28 cellular contexts compared by ENCODE assay signal in the genomic region with DNA sequence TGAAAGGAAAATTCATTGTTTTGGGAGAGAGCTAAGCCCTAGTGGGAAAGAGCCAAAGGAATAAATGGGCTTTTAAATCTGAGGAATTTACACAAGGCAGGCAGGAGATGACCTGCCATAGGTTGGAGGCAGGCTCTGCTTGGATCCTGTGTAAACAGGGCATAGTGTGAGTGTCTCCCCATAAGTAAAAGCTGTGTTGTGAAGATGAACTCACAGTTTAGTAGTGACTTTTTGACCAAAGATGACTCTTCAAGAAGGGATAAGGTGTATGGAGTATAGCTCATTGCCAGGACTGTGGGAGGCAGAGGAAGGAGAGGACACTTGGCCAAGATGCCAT.
DNase-seq lines count a peak whose midpoint lies in the region; ATAC-seq, FAIRE-seq and TF ChIP-seq lines count a peak whose summit lies in the region.
"Had no signal": no experiment of that assay in that cellular context is flagged by ENCODE, and none has a peak within 500 bp of the region (broad histone marks: within the 10 kb centered on the region; RNA-seq: fewer than 3 reads in every experiment).

No MANE protein-coding gene starts in this region.

- POLR2A ChIA-PET in HepG2 (lab: Yijun Ruan, JAX), result no interaction called here

- no peak for TF ChIP-seq POLR2A in right lobe of liver (IDR thresholded peaks at IDR 0.05)
- TF ChIP-seq POLR2A in HepG2 (IDR thresholded peaks at IDR 0.05; ENCODE audit: insufficient read depth in 1 of 2, low read depth in 2 of 2, low read length in 2 of 2), result no peak
- no peak for TF ChIP-seq POLR2A in gastroesophageal sphincter (IDR thresholded peaks at IDR 0.05)

- TF ChIP-seq CTCF in right lobe of liver (IDR thresholded peaks at IDR 0.05), result peak in 1 of 4 donors; percentile 1
- no peak for TF ChIP-seq CTCF in HepG2 (CRISPR knock-in tag; IDR thresholded peaks at IDR 0.05)
- no peak for TF ChIP-seq CTCF in gastroesophageal sphincter (IDR thresholded peaks at IDR 0.05)

- peaks cover 35% of the 10 kb centered on the region for H3K4me1 Mint-ChIP-seq in T-helper 17 cell
- peaks cover 40 to 73% of the 10 kb centered on the region in 2 donors for H3K4me1 Mint-ChIP-seq in immature natural killer cell

- ATAC-seq in right lobe of liver (peak; percentile 8 to 21 (median 10)), HepG2 (no peak), T-helper 17 cell (no peak), HG03159 (IDR thresholded peaks at IDR 0.05; ENCODE audit: unreplicated experiment) (no peak), gastroesophageal sphincter (no peak), GM21515 (IDR thresholded peaks at IDR 0.05; ENCODE audit: unreplicated experiment) (no peak)

- FAIRE-seq in HepG2 (lab: Jason Lieb, UNC), result no peak
- FAIRE-seq: G401.6, keratinocyte, TTC549 had no signal

- H3K36me3 ChIP-seq in right lobe of liver (no peaks in the 10 kb centered on the region), HepG2 (replicated peaks in 1 of 2; ENCODE audit: control insufficient read depth in 1 of 2, insufficient read depth in 2 of 2, low read length in 2 of 2) (no peaks in the 10 kb centered on the region), gastroesophageal sphincter (no peaks in the 10 kb centered on the region)
- H3K36me3 ChIP-seq: cardiac muscle cell, ovary, sigmoid colon had no signal

- H4K20me1 ChIP-seq in HepG2 (ENCODE audit: insufficient read depth, low read length), result no peaks in the 10 kb centered on the region

- H3K9me3 ChIP-seq in right lobe of liver (no peaks in the 10 kb centered on the region), HepG2 (ENCODE audit: low read length) (no peaks in the 10 kb centered on the region), T-helper 17 cell (ENCODE audit: control insufficient read depth, low read length, poor library complexity, severe bottlenecking) (no peaks in the 10 kb centered on the region), gastroesophageal sphincter (no peaks in the 10 kb centered on the region)
- H3K9me3 ChIP-seq: ovary, sigmoid colon, testis had no signal

- H3K4me3 Mint-ChIP-seq in T-helper 17 cell (no peak overlapping the region), immature natural killer cell (no peak overlapping the region)
- H3K4me3 Mint-ChIP-seq: GM23338 had no signal

- DNase-seq in right lobe of liver (no peak), HepG2 (ENCODE audit: low spot score) (no peak), T-helper 17 cell (no peak), immature natural killer cell (no peak), HuH-7 (ENCODE audit: low spot score) (no peak)
- DNase-seq: activated CD4-positive, alpha-beta T cell treated with anti-CD3 and anti-CD28 coated beads for 4 hours; activated CD8-positive, alpha-beta memory T cell treated with anti-CD3 and anti-CD28 coated beads, Interleukin-2, amount 50 U/mL, for 4 hours; activated effector memory CD4-positive, alpha-beta T cell treated with Interleukin-2 at 50 U/mL for 16 hours; amniotic stem cell; DMS 273 treated with DMSO at 0.1 percent for 48 hours; foreskin fibroblast; mammary epithelial cell; NCI-H1092; NCI-H1930; ovary; sigmoid colon; SW 1271; testis had no signal

- no peak overlapping the region for H2AFZ ChIP-seq in HepG2 (ENCODE audit: low read length)
- H2AFZ ChIP-seq: GM23338 had no signal

- peak overlapping the region; percentile 87 for H3K27ac Mint-ChIP-seq in T-helper 17 cell
- H3K27ac Mint-ChIP-seq in immature natural killer cell, result peak overlapping the region in 5 of 6 donors; percentile 31 to 80 (median 62)
- H3K27ac Mint-ChIP-seq: GM23338 had no signal

- H3K4me1 ChIP-seq in right lobe of liver, result peaks cover 0 to 17% (median 0%) of the 10 kb centered on the region in 4 donors
- H3K4me1 ChIP-seq in HepG2 (ENCODE audit: insufficient read depth, low read length), result peaks cover 6% of the 10 kb centered on the region; the same call in 1 of the 2 replicates
- H3K4me1 ChIP-seq in gastroesophageal sphincter, result peaks cover 0 to 54% (median 3%) of the 10 kb centered on the region in 3 donors

- TF ChIP-seq EP300 in HepG2 (IDR thresholded peaks at IDR 0.05; ENCODE audit: low read depth in 2 of 2, low read length in 2 of 2) (no peak), HepG2 (CRISPR knock-in tag; IDR thresholded peaks at IDR 0.05; ENCODE audit: borderline replicate concordance) (no peak), gastroesophageal sphincter (IDR thresholded peaks at IDR 0.05) (no peak)

- no TSS peak for BruUV-seq in HepG2 (replicated peaks; lab: Mats Ljungman, UMichigan)

- CTCF ChIA-PET in HepG2 (lab: Yijun Ruan, JAX; ENCODE audit: low intra/inter-chr PET ratio, low total read pairs), result no interaction called here

- intact Hi-C loops in right lobe of liver (cut with DNase I), result no loop called here
- intact Hi-C loops in HepG2 (cut with micrococcal nuclease; ENCODE audit: unreplicated experiment), result no loop called here

- H3K4me3 ChIP-seq in right lobe of liver (no peak overlapping the region), HepG2 (replicated peaks in 1 of 3; ENCODE audit: insufficient read depth in 1 of 3, low read depth in 2 of 3, low read length in 3 of 3) (no peak overlapping the region), gastroesophageal sphincter (no peak overlapping the region)
- H3K4me3 ChIP-seq: cardiac muscle cell, GM23338, ovary, sigmoid colon, testis had no signal

- H3K4me2 ChIP-seq in HepG2 (ENCODE audit: low read depth, low read length), result no peak overlapping the region
- H3K4me2 ChIP-seq: GM23338 had no signal

- H3K9me3 Mint-ChIP-seq in immature natural killer cell, result no peaks in the 10 kb centered on the region
- H3K9me3 Mint-ChIP-seq: GM23338 had no signal

- no peak overlapping the region for H3K27ac ChIP-seq in right lobe of liver
- no peak overlapping the region for H3K27ac ChIP-seq in HepG2 (ENCODE audit: extremely low read length, insufficient read depth, low read length)
- no peak overlapping the region for H3K27ac ChIP-seq in gastroesophageal sphincter
- H3K27ac ChIP-seq: C4-2B, cardiac muscle cell, RWPE1, sigmoid colon had no signal

- H3K36me3 Mint-ChIP-seq in T-helper 17 cell (ENCODE audit: low read depth) (no peaks in the 10 kb centered on the region), immature natural killer cell (no peaks in the 10 kb centered on the region)

- peaks cover 4% of the 10 kb centered on the region for H3K79me2 ChIP-seq in HepG2 (ENCODE audit: insufficient read depth, low read length)

- in situ Hi-C loops in HepG2 (cut with HindIII; ENCODE audit: extremely low pct_ligation_motif_present, low pct_unique_long_range_greater_than_20kb), result no loop called here

- TF ChIP-seq RAD21 in HepG2 (CRISPR knock-in tag; IDR thresholded peaks at IDR 0.05), result no peak

- H3K27me3 Mint-ChIP-seq in T-helper 17 cell (no peaks in the 10 kb centered on the region), immature natural killer cell (ENCODE audit: low read depth in 3 of 3) (peaks cover 0 to 2% (median 1%) of the 10 kb centered on the region in 3 donors)

- H3K9ac ChIP-seq in HepG2 (ENCODE audit: insufficient read depth, low read depth, low read length), result no peak overlapping the region

- H3K27me3 ChIP-seq in right lobe of liver (no peaks in the 10 kb centered on the region), HepG2 (ENCODE audit: control insufficient read depth in 1 of 2, insufficient read depth in 2 of 2, low read length in 2 of 2) (no peaks in the 10 kb centered on the region), gastroesophageal sphincter (no peaks in the 10 kb centered on the region)
- H3K27me3 ChIP-seq: cardiac muscle cell, ovary, sigmoid colon, testis had no signal

TF ChIP-seq in HepG2, 621 proteins besides CTCF, POLR2A, EP300 and RAD21:
- no peak for TF ChIP-seq MED13 (CRISPR knock-in tag; IDR thresholded peaks at IDR 0.05)
- TF ChIP-seq YY1 (IDR thresholded peaks at IDR 0.05; ENCODE audit: insufficient read depth, insufficient replicate concordance, low read depth, low read length), result no peak
- no peak for TF ChIP-seq PHF8 (CRISPR knock-in tag; IDR thresholded peaks at IDR 0.05)
- TF ChIP-seq ZBTB39 (CRISPR knock-in tag; IDR thresholded peaks at IDR 0.05), result no peak
- TF ChIP-seq MTF2 (CRISPR knock-in tag; IDR thresholded peaks at IDR 0.05; ENCODE audit: borderline replicate concordance), result no peak
- TF ChIP-seq ZNF614 (CRISPR knock-in tag; IDR thresholded peaks at IDR 0.05; ENCODE audit: borderline replicate concordance), result no peak
- no peak for TF ChIP-seq SP2 (CRISPR knock-in tag; IDR thresholded peaks at IDR 0.05)
- TF ChIP-seq SIN3A (IDR thresholded peaks at IDR 0.05; ENCODE audit: borderline replicate concordance, low read depth, low read length), result no peak
- TF ChIP-seq SNAPC2 (CRISPR knock-in tag; IDR thresholded peaks at IDR 0.05), result no peak
- TF ChIP-seq CBX1 (IDR thresholded peaks at IDR 0.05; ENCODE audit: low read depth), result no peak
- no peak for TF ChIP-seq FOXJ3 (CRISPR knock-in tag; IDR thresholded peaks at IDR 0.05; ENCODE audit: borderline replicate concordance)
- no peak for TF ChIP-seq ZNF777 (CRISPR knock-in tag; IDR thresholded peaks at IDR 0.05)
- TF ChIP-seq NFRKB (IDR thresholded peaks at IDR 0.05), result no peak
- TF ChIP-seq RBM22 (optimal IDR thresholded peaks at IDR 0.05; ENCODE audit: low read length), result no peak
- TF ChIP-seq ZNF747 (CRISPR knock-in tag; IDR thresholded peaks at IDR 0.05; ENCODE audit: borderline replicate concordance), result no peak
- no peak for TF ChIP-seq BCL6 (CRISPR knock-in tag; IDR thresholded peaks at IDR 0.05)
- no peak for TF ChIP-seq ATF7 (IDR thresholded peaks at IDR 0.05)
- no peak for TF ChIP-seq ATF7 (CRISPR knock-in tag; IDR thresholded peaks at IDR 0.05)
- TF ChIP-seq KLF15 (CRISPR knock-in tag; IDR thresholded peaks at IDR 0.05; ENCODE audit: borderline replicate concordance), result no peak
- TF ChIP-seq ZKSCAN8 (CRISPR knock-in tag; IDR thresholded peaks at IDR 0.05; ENCODE audit: borderline replicate concordance), result no peak
- TF ChIP-seq ZNF549 (CRISPR knock-in tag; IDR thresholded peaks at IDR 0.05), result no peak

Comparison
In these comparisons a context has a peak if more than half of its experiments do, and no peak if none do; other contexts are left out.
1. ATAC-seq: peak in right lobe of liver (4 of 4); none in HepG2 (single experiment), T-helper 17 cell (single experiment), HG03159 (single experiment), gastroesophageal sphincter (single experiment) and GM21515 (single experiment).